ENCODE assay signal across 9 cellular contexts in genomic region chr1:24635195-24635843, GRCh38. TPM values are rescaled to one million over a fixed set of nuclear protein-coding genes. Genes with fewer than 3 reads are reported as not detected.
DNase-seq lines count a peak whose midpoint lies in the region; ATAC-seq, FAIRE-seq and TF ChIP-seq lines count a peak whose summit lies in the region.
"Had no signal": no experiment of that assay in that cellular context is flagged by ENCODE, and none has a peak within 500 bp of the region (broad histone marks: within the 10 kb centered on the region; RNA-seq: fewer than 3 reads in every experiment).

No MANE protein-coding gene starts in this region.

- no peak overlapping the region for H3K9ac ChIP-seq in GM12878 (ENCODE audit: control insufficient read depth, insufficient read depth, low read length)

- H2AFZ ChIP-seq in GM12878 (ENCODE audit: control insufficient read depth, low read depth, low read length): no peak overlapping the region

- peak; percentile 89 for FAIRE-seq in GM12878 (lab: Jason Lieb, UNC)

- H3K36me3 Mint-ChIP-seq in Caco-2 (ENCODE audit: insufficient read depth, unreplicated experiment): no peaks in the 10 kb centered on the region
- H3K36me3 Mint-ChIP-seq in activated naive CD4-positive, alpha-beta T cell treated with anti-CD3 and anti-CD28 coated beads for 36 hours (ENCODE audit: low read depth): no peaks in the 10 kb centered on the region

- DNase-seq in Caco-2 (peak in 1 of 2 experiments; percentile 33), HL-60 (ENCODE audit: low read depth in 1 of 2, low spot score in 1 of 2) (peak; percentile 6 to 37), NCI-H69 (lab: John Stamatoyannopoulos, UW) (peak; percentile 67), GM12878 (ENCODE audit: low read depth, low spot score) (no peak), iPS-NIHi7 (ENCODE audit: extremely low spot score) (peak; percentile 74), stromal cell of bone marrow (ENCODE audit: low read depth) (peak; percentile 58)
- DNase-seq in activated naive CD4-positive, alpha-beta T cell treated with anti-CD3 and anti-CD28 coated beads for 36 hours: no peak
- no peak for DNase-seq in activated CD4-positive, alpha-beta T cell treated with anti-CD3 and anti-CD28 coated beads, Interleukin-2, amount 50 U/mL, for 1 hour

- POLR2A ChIA-PET in Caco-2 (lab: Charles Lee) (no interaction called here), GM12878 (lab: Charles Lee) (no interaction called here)

- no peaks in the 10 kb centered on the region for H3K27me3 ChIP-seq in Caco-2 (replicated peaks; ENCODE audit: control insufficient read depth, insufficient read depth, low read length)
- peaks cover 2% of the 10 kb centered on the region for H3K27me3 ChIP-seq in HL-60 (ENCODE audit: insufficient read depth, poor library complexity, severe bottlenecking)
- H3K27me3 ChIP-seq in GM12878 (replicated peaks in 1 of 2; ENCODE audit: control insufficient read depth in 2 of 2, insufficient read depth in 2 of 2, low read length in 1 of 2): no peaks in the 10 kb centered on the region
- H3K27me3 ChIP-seq: neutrophil had no signal

- peak; percentile 36 to 62 for TF ChIP-seq CTCF in Caco-2 (IDR thresholded peaks at IDR 0.05; ENCODE audit: insufficient read depth in 1 of 2, low read depth in 1 of 2, low read length in 1 of 2, severe bottlenecking in 1 of 2, unreplicated experiment in 1 of 2)
- TF ChIP-seq CTCF in HL-60 (IDR thresholded peaks at IDR 0.05; ENCODE audit: insufficient read depth, low read length): peak; percentile 30
- peak; percentile 44 to 70 (median 57); a peak in 4 of 6 replicates for TF ChIP-seq CTCF in GM12878 (IDR thresholded peaks at IDR 0.05 in 2 of 3, conservative IDR thresholded peaks at IDR 0.05 in 1 of 3; ENCODE audit: control insufficient read depth in 2 of 3, extremely low read depth in 1 of 3, insufficient read depth in 1 of 3, low read depth in 3 of 3, low read length in 3 of 3)

- TF ChIP-seq RAD21 in GM12878 (IDR thresholded peaks at IDR 0.05; ENCODE audit: insufficient read depth, low read depth, low read length): peak; percentile 68

- CTCF ChIA-PET in Caco-2 (lab: Charles Lee): no interaction called here
- CTCF ChIA-PET in GM12878 (lab: Yijun Ruan, JAX): interaction anchor here (0.7 to 5.4 kb wide), 13 partner anchors 12 to 436 kb away, joined by 3 to 49 read pairs (median 4); no protein-coding TSS in a partner anchor
- CTCF ChIA-PET in activated naive CD4-positive, alpha-beta T cell treated with anti-CD3 and anti-CD28 coated beads for 36 hours (lab: Charles Lee): interaction anchor here (0.5 to 5.7 kb wide), 13 partner anchors 11 to 443 kb away, joined by 3 to 46 read pairs (median 4); partner anchors contain the start of gene NIPAL3

- no peaks in the 10 kb centered on the region for H3K9me3 Mint-ChIP-seq in Caco-2 (ENCODE audit: unreplicated experiment)
- no peaks in the 10 kb centered on the region for H3K9me3 Mint-ChIP-seq in activated naive CD4-positive, alpha-beta T cell treated with anti-CD3 and anti-CD28 coated beads for 36 hours

- no peak for TF ChIP-seq EP300 in GM12878 (IDR thresholded peaks at IDR 0.05; ENCODE audit: borderline replicate concordance in 1 of 2, control insufficient read depth in 1 of 2, low read depth in 2 of 2, low read length in 2 of 2)

- H3K9me3 ChIP-seq in Caco-2 (no peaks in the 10 kb centered on the region), GM12878 (replicated peaks; ENCODE audit: control insufficient read depth, insufficient read depth, low read length) (no peaks in the 10 kb centered on the region)
- H3K9me3 ChIP-seq: neutrophil had no signal

- ATAC-seq in GM12878: peak; percentile 86

- no peak overlapping the region for H3K4me2 ChIP-seq in GM12878 (ENCODE audit: control insufficient read depth, insufficient read depth)

- H3K4me3 Mint-ChIP-seq in Caco-2 (ENCODE audit: unreplicated experiment): no peak overlapping the region
- no peak overlapping the region for H3K4me3 Mint-ChIP-seq in activated naive CD4-positive, alpha-beta T cell treated with anti-CD3 and anti-CD28 coated beads for 36 hours

- peaks cover 2% of the 10 kb centered on the region for H3K27me3 Mint-ChIP-seq in Caco-2 (ENCODE audit: insufficient read depth, unreplicated experiment)
- H3K27me3 Mint-ChIP-seq in activated naive CD4-positive, alpha-beta T cell treated with anti-CD3 and anti-CD28 coated beads for 36 hours (ENCODE audit: low read depth): no peaks in the 10 kb centered on the region

- intact Hi-C loops in Caco-2 (cut with micrococcal nuclease; ENCODE audit: unreplicated experiment): loop anchor here (1.0 to 10.0 kb wide), 4 partner anchors 42 to 438 kb away; partner anchors contain the start of genes NCMAP and NIPAL3
- intact Hi-C loops in GM12878 (cut with micrococcal nuclease; ENCODE audit: unreplicated experiment): loop anchor here (1.0 to 5.0 kb wide), 4 partner anchors 93 to 436 kb away; partner anchors contain the start of gene NIPAL3
- intact Hi-C loops in activated naive CD4-positive, alpha-beta T cell treated with anti-CD3 and anti-CD28 coated beads for 36 hours (cut with micrococcal nuclease): loop anchor here (1.0 to 5.0 kb wide), 6 partner anchors 48 to 563 kb away; partner anchors contain the start of gene NIPAL3

- no peak overlapping the region for H3K27ac Mint-ChIP-seq in Caco-2 (ENCODE audit: unreplicated experiment)
- no peak overlapping the region for H3K27ac Mint-ChIP-seq in activated naive CD4-positive, alpha-beta T cell treated with anti-CD3 and anti-CD28 coated beads for 36 hours

- RAD21 ChIA-PET in GM12878 (lab: Charles Lee; ENCODE audit: unreplicated experiment): interaction anchor here (1.1 to 4.5 kb wide), 3 partner anchors 195 to 436 kb away, joined by 3 to 18 read pairs (median 6); no protein-coding TSS in a partner anchor

- no peak for TF ChIP-seq POLR2A in GM12878 (IDR thresholded peaks at IDR 0.05; ENCODE audit: low read depth, low read length)

- H3K4me3 ChIP-seq in Caco-2 (ENCODE audit: low read depth, low read length) (no peak overlapping the region), HL-60 (replicated peaks; ENCODE audit: insufficient read depth, low read length) (no peak overlapping the region), GM12878 (no peak overlapping the region)

- in situ Hi-C loops in GM12878 (cut with MboI): no loop called here

- H3K36me3 ChIP-seq in Caco-2 (ENCODE audit: control insufficient read depth, insufficient read depth, low read length) (no peaks in the 10 kb centered on the region), GM12878 (ENCODE audit: control insufficient read depth in 2 of 2, insufficient read depth in 2 of 2, low read length in 1 of 2) (no peaks in the 10 kb centered on the region)
- H3K36me3 ChIP-seq: neutrophil had no signal

- H4K20me1 ChIP-seq in GM12878 (ENCODE audit: control insufficient read depth, insufficient read depth): no peaks in the 10 kb centered on the region

- SMC1A ChIA-PET in GM12878 (lab: Charles Lee; ENCODE audit: uncharacterized antibody, unreplicated experiment): interaction anchor here (1.0 to 1.2 kb wide), 3 partner anchors 13 to 436 kb away, joined by 3 to 5 read pairs (median 4); no protein-coding TSS in a partner anchor

- BruUV-seq in Caco-2 (replicated peaks; lab: Mats Ljungman, UMichigan): no TSS peak
- no TSS peak for BruUV-seq in GM12878 (replicated peaks; lab: Mats Ljungman, UMichigan)

- H3K27ac ChIP-seq in HL-60 (replicated peaks) (no peak overlapping the region), GM12878 (ENCODE audit: control insufficient read depth, insufficient read depth) (no peak overlapping the region)
- H3K27ac ChIP-seq: neutrophil had no signal

- H3K4me1 ChIP-seq in Caco-2: peaks cover 11% of the 10 kb centered on the region
- H3K4me1 ChIP-seq in GM12878 (ENCODE audit: control insufficient read depth, insufficient read depth, low read length): no peaks in the 10 kb centered on the region

- no peaks in the 10 kb centered on the region for H3K79me2 ChIP-seq in GM12878 (ENCODE audit: control insufficient read depth, insufficient read depth, low read length)

- peaks cover 13% of the 10 kb centered on the region for H3K4me1 Mint-ChIP-seq in Caco-2 (ENCODE audit: low read depth, unreplicated experiment)
- peaks cover 11% of the 10 kb centered on the region for H3K4me1 Mint-ChIP-seq in activated naive CD4-positive, alpha-beta T cell treated with anti-CD3 and anti-CD28 coated beads for 36 hours (ENCODE audit: low read depth)

- WGBS in GM12878 (ENCODE audit: insufficient coverage, insufficient replicate concordance, low lambda C conversion rate, missing lambda C conversion rate): 29% methylated on average over 4 of the region's 4 CpGs

RNA-seq across cellular contexts. Expression of gene SRRM1, which starts 7.8 kb away (rescaled TPM):
- total RNA-seq in Caco-2 (2022) (126 and 128 TPM in 2 replicates), GM12878 (2014; rRNA removed) (36.8 and 43.1 TPM in 2 replicates), GM12878 (2014; rRNA removed; fragmentation: Illumina TruSeq; extraction: Trizol) (52.3 and 57.3 TPM in 2 replicates), GM12878 (2021) (167 and 176 TPM in 2 replicates)
- total RNA-seq in GM12878 (2013; cell fraction: nucleolus; rRNA removed): 304 and 320 TPM in 2 replicates
- polyA plus RNA-seq in GM12878 (2011; ENCODE audit: low read depth): 37.8 TPM
- polyA plus RNA-seq in GM12878 (2011; rRNA removed) (41.2 and 72.0 TPM in 2 replicates), GM12878 (2014; fragmentation: Illumina TruSeq; extraction: Trizol) (112 and 117 TPM in 2 replicates), GM12878 (2014; fragmentation: Nextera tagmentation; extraction: Ambion mirVana) (100 to 1,000 TPM; 139 to 269 TPM), GM12878 (2014; rRNA removed) (80.4 and 80.9 TPM in 2 replicates), GM12878 (2016; fragmentation: Nextera tagmentation; extraction: Ambion mirVana) (100 to 1,000 TPM; 250 to 285 TPM)
- 40.1 and 60.8 TPM in 2 replicates for polyA plus RNA-seq in GM12878 (2011; cell fraction: cytosol; rRNA removed)
- polyA plus RNA-seq in GM12878 (2011; cell fraction: nucleus; rRNA removed): 113 and 154 TPM in 2 replicates
- 62.9 and 69.5 TPM in 2 replicates for polyA plus RNA-seq in GM12878 (2012)
- polyA minus RNA-seq in GM12878 (2011; rRNA and poly(A)+ RNA removed): 70.9 and 75.6 TPM in 2 replicates
- polyA minus RNA-seq in GM12878 (2011; cell fraction: cytosol; rRNA and poly(A)+ RNA removed): 39.6 and 45.1 TPM in 2 replicates
- polyA minus RNA-seq in GM12878 (2011; cell fraction: nucleus; rRNA and poly(A)+ RNA removed): 99.5 and 164 TPM in 2 replicates
- 100 to 1,000 TPM; 226 to 235 TPM for total RNA-seq in activated naive CD4-positive, alpha-beta T cell treated with anti-CD3 and anti-CD28 coated beads for 36 hours

Comparison
In these comparisons a context has a peak if more than half of its experiments do, and no peak if none do; other contexts are left out.
1. DNase-seq: peak in HL-60 (2 of 2), NCI-H69 (single experiment), iPS-NIHi7 (single experiment) and stromal cell of bone marrow (single experiment); none in GM12878 (single experiment), activated naive CD4-positive, alpha-beta T cell treated with anti-CD3 and anti-CD28 coated beads for 36 hours (single experiment) and activated CD4-positive, alpha-beta T cell treated with anti-CD3 and anti-CD28 coated beads, Interleukin-2, amount 50 U/mL, for 1 hour (single experiment).
2. Peak in every context shown above with its lines, with median percentiles within 50 percentile points of each other: CTCF ChIP-seq.